In the genomic region with DNA sequence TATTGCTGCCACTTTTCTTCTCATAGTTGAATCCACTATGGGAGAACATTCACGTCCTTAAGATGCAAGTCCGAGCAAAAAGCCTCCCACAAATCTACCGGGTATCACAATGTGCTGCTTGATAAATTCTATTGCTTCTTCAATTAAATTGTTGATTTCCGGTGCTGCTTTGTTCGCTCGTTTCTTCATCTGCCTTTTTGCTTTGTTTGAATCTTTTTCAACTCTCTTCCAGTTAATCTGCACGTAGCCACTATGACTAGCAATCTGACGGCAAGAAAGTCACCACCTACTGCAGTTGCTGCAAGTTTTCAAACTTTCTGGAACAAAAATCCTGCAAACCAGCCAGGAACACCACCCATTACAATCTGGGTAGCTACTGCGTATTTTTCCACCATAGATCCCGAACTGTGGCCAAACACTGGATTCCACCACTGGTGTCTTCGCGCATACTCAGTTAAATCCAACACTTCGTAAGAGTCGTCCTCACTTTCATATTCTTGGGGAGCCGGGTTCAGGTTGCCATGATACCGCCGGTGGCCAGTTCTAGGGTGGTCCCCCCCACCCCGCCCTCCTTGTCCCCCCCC, we compare ENCODE assay signal across 27 cellular contexts. TPM values are rescaled to one million over a fixed set of nuclear protein-coding genes. Genes with fewer than 3 reads are reported as not detected.
DNase-seq lines count a peak whose midpoint lies in the region; ATAC-seq and TF ChIP-seq lines count a peak whose summit lies in the region.
"Had no signal": no experiment of that assay in that cellular context is flagged by ENCODE, and none has a peak within 500 bp of the region (broad histone marks: within the 10 kb centered on the region; RNA-seq: fewer than 3 reads in every experiment).

No MANE protein-coding gene starts in this region.

- no peak overlapping the region for H4K91ac ChIP-seq in mesenchymal stem cell (ENCODE audit: low read length)

- H3K18ac ChIP-seq in mesenchymal stem cell (ENCODE audit: low read depth in 1 of 2, low read length in 2 of 2), result peak overlapping the region; percentile 17 to 40

- H2BK5ac ChIP-seq in mesenchymal stem cell (ENCODE audit: low read depth, low read length, poor library complexity, severe bottlenecking), result no peak overlapping the region

- no peak overlapping the region for H3K14ac ChIP-seq in mesenchymal stem cell (ENCODE audit: low read length in 2 of 2)

- H3K4me1 ChIP-seq in mesenchymal stem cell (ENCODE audit: control insufficient read depth, insufficient read depth, low read depth, low read length), result peaks cover 7% of the 10 kb centered on the region
- peaks cover 74% of the 10 kb centered on the region for H3K4me1 ChIP-seq in skeletal muscle satellite cell (ENCODE audit: control insufficient read depth, insufficient read depth, low read length)
- H3K4me1 ChIP-seq in tibial artery, result peaks cover 0 to 26% (median 9%) of the 10 kb centered on the region in 4 donors
- H3K4me1 ChIP-seq: A549 had no signal

- no peak overlapping the region for H4K8ac ChIP-seq in mesenchymal stem cell (ENCODE audit: low read length)

- DNase-seq in AG04450 (ENCODE audit: low read depth, low spot score) (no peak), fibroblast of mammary gland (ENCODE audit: low read depth) (peak; percentile 48), mesenchymal stem cell (no peak), tibial artery (no peak), GM19240 (ENCODE audit: insufficient read length, low spot score) (no peak), WERI-Rb-1 (no peak)
- DNase-seq: activated CD4-positive, alpha-beta memory T cell treated with anti-CD3 and anti-CD28 coated beads, Interleukin-2, amount 10 ng/mL, durations not matched to agents 7 days and 5 days; activated CD8-positive, alpha-beta memory T cell treated with anti-CD3 and anti-CD28 coated beads, Interleukin-2, amount 50 U/mL, for 4 hours; activated naive CD4-positive, alpha-beta T cell treated with Interleukin-2 at 50 U/mL for 16 hours; BE2C; CD8-positive, alpha-beta memory T cell; esophagus squamous epithelium; gastrocnemius medialis; hippocampal formation; mammary epithelial cell; NCI-H1105 treated with DMSO at 0.1 percent for 48 hours; NCI-H2029 treated with DMSO at 0.1 percent for 48 hours; NCI-H524 treated with DMSO at 0.1 percent for 48 hours; NK-92 treated with Interleukin-12 subunit alpha and Interleukin-12 subunit beta, amount 100 ng/mL, for 24 hours; PC-9; stimulated activated CD4-positive, alpha-beta T cell treated with anti-CD3 and anti-CD28 coated beads, Interleukin-15, amount 100 ng/mL, for 24 hours; substantia nigra had no signal

- POLR2A ChIA-PET in AG04450 (lab: Yijun Ruan, JAX), result no interaction called here

- CTCF ChIA-PET in AG04450 (lab: Charles Lee), result no interaction called here

- whole genome bisulfite sequencing in mesenchymal stem cell, result 97% methylated on average over 15 of the region's 18 CpGs

- H3K9me3 ChIP-seq in AG04450 (ENCODE audit: control insufficient read depth, insufficient read depth, low read length), result no peaks in the 10 kb centered on the region
- no peaks in the 10 kb centered on the region for H3K9me3 ChIP-seq in mesenchymal stem cell (ENCODE audit: control insufficient read depth, low read length)
- no peaks in the 10 kb centered on the region for H3K9me3 ChIP-seq in skeletal muscle satellite cell (replicated peaks; ENCODE audit: low read length)
- no peaks in the 10 kb centered on the region for H3K9me3 ChIP-seq in tibial artery
- no peaks in the 10 kb centered on the region for H3K9me3 ChIP-seq in WERI-Rb-1 (ENCODE audit: severe bottlenecking)
- H3K9me3 ChIP-seq: A549, BE2C, esophagus squamous epithelium, gastrocnemius medialis had no signal

- H3K4ac ChIP-seq in mesenchymal stem cell (ENCODE audit: low read depth in 1 of 2, low read length in 2 of 2), result no peak overlapping the region

- H2BK15ac ChIP-seq in mesenchymal stem cell (ENCODE audit: low read depth, poor library complexity, severe bottlenecking), result no peak overlapping the region

- intact Hi-C loops in tibial artery (cut with DNase I; ENCODE audit: low total_unique reads), result no loop called here

- H2BK12ac ChIP-seq in mesenchymal stem cell (ENCODE audit: low read length in 2 of 2), result no peak overlapping the region

- H3K4me2 ChIP-seq in mesenchymal stem cell (ENCODE audit: low read length, poor library complexity, severe bottlenecking), result no peak overlapping the region
- peak overlapping the region; percentile 77 for H3K4me2 ChIP-seq in skeletal muscle satellite cell (ENCODE audit: low read length)
- H3K4me2 ChIP-seq: A549, PC-9 had no signal

- ATAC-seq in HG03460 (IDR thresholded peaks at IDR 0.05; ENCODE audit: unreplicated experiment), result no peak
- ATAC-seq: A549; K562; stimulated activated memory B cell treated with anti-CD40 and anti-IgM and Interleukin-4, amounts not matched to agents 10 μg/mL and 1 μg/mL and 100 μg/mL, for 72 hours had no signal

- H2AK5ac ChIP-seq in mesenchymal stem cell (ENCODE audit: low read length, severe bottlenecking), result peak overlapping the region; percentile 65

- H3K79me1 ChIP-seq in mesenchymal stem cell (replicated peaks; ENCODE audit: low read length, poor library complexity, severe bottlenecking), result peaks cover 4% of the 10 kb centered on the region

- H2AFZ ChIP-seq in mesenchymal stem cell (ENCODE audit: low read depth, low read length), result no peak overlapping the region
- H2AFZ ChIP-seq: PC-9 had no signal

- H3K9ac ChIP-seq in mesenchymal stem cell (ENCODE audit: low read length) (peak overlapping the region; percentile 75), skeletal muscle satellite cell (ENCODE audit: low read depth, low read length) (peak overlapping the region; percentile 59)

- no peak overlapping the region for H2BK120ac ChIP-seq in mesenchymal stem cell (ENCODE audit: low read depth, low read length)

- H3K23ac ChIP-seq in mesenchymal stem cell (ENCODE audit: low read length in 2 of 2), result no peak overlapping the region

- H3K4me3 ChIP-seq in AG04450 (ENCODE audit: low read depth, low read length) (no peak overlapping the region), fibroblast of mammary gland (ENCODE audit: control insufficient read depth, low read depth, low read length) (no peak overlapping the region), mesenchymal stem cell (ENCODE audit: insufficient read depth in 1 of 2, low read depth in 1 of 2, low read length in 2 of 2) (no peak overlapping the region), skeletal muscle satellite cell (ENCODE audit: low read length) (peak overlapping the region; percentile 53), tibial artery (no peak overlapping the region), WERI-Rb-1 (ENCODE audit: low read depth, low read length) (no peak overlapping the region)
- H3K4me3 ChIP-seq: A549, esophagus squamous epithelium, K562, PC-9 had no signal

- no peak for TF ChIP-seq CTCF in AG04450 (IDR thresholded peaks at IDR 0.05; ENCODE audit: low read depth, low read length)
- TF ChIP-seq CTCF in fibroblast of mammary gland (conservative IDR thresholded peaks at IDR 0.05; ENCODE audit: control insufficient read depth, insufficient read depth, low read depth, low read length), result no peak
- no peak for TF ChIP-seq CTCF in tibial artery (IDR thresholded peaks at IDR 0.05)
- TF ChIP-seq CTCF in WERI-Rb-1 (IDR thresholded peaks at IDR 0.05; ENCODE audit: low read depth, low read length), result no peak

- H3K27ac ChIP-seq in AG04450 (ENCODE audit: low read depth, low read length) (peak overlapping the region; percentile 11), mesenchymal stem cell (ENCODE audit: low read length, poor library complexity, severe bottlenecking) (no peak overlapping the region), tibial artery (no peak overlapping the region), WERI-Rb-1 (no peak overlapping the region)
- H3K27ac ChIP-seq: A549, gastrocnemius medialis, PC-9 had no signal

- H3K27me3 ChIP-seq in AG04450 (ENCODE audit: control insufficient read depth, insufficient read depth, low read length) (no peaks in the 10 kb centered on the region), mesenchymal stem cell (ENCODE audit: control insufficient read depth in 1 of 2, insufficient read depth in 1 of 2, low read length in 2 of 2) (no peaks in the 10 kb centered on the region), skeletal muscle satellite cell (ENCODE audit: control insufficient read depth, insufficient read depth, low read length) (no peaks in the 10 kb centered on the region), tibial artery (peaks cover 0 to 7% of the 10 kb centered on the region in 2 donors), WERI-Rb-1 (ENCODE audit: insufficient read depth, low read depth, severe bottlenecking) (no peaks in the 10 kb centered on the region)
- H3K27me3 ChIP-seq: BE2C, esophagus squamous epithelium had no signal

- peaks cover 0 to 13% of the 10 kb centered on the region in 2 experiments for H3K36me3 ChIP-seq in mesenchymal stem cell (ENCODE audit: control insufficient read depth in 1 of 2, insufficient read depth in 2 of 2, low read depth in 1 of 2, low read length in 2 of 2)
- peaks cover 3% of the 10 kb centered on the region for H3K36me3 ChIP-seq in skeletal muscle satellite cell (ENCODE audit: insufficient read depth, low read length)
- H3K36me3 ChIP-seq in tibial artery, result no peaks in the 10 kb centered on the region
- H3K36me3 ChIP-seq in WERI-Rb-1, result no peaks in the 10 kb centered on the region
- H3K36me3 ChIP-seq: BE2C, esophagus squamous epithelium, gastrocnemius medialis had no signal

RNA-seq across cellular contexts. Expression of a gene that starts 59.1 kb away (rescaled TPM):
- polyA plus RNA-seq in AG04450 (2011; rRNA removed), result 251 and 288 TPM in 2 replicates
- 500 and 661 TPM in 2 replicates for polyA minus RNA-seq in AG04450 (2011; rRNA and poly(A)+ RNA removed)
- 46.5 TPM for polyA plus RNA-seq in mesenchymal stem cell (2013, experiment 1 of 2)
- 48.1 TPM for polyA plus RNA-seq in mesenchymal stem cell (2013, experiment 2 of 2)
- 272 and 284 TPM in 2 replicates for total RNA-seq in skeletal muscle satellite cell (2012; rRNA removed)
